In genomic region chr19:12399901-12400617, GRCh38 we compare ENCODE assay signal across 8 cellular contexts. TPM values are rescaled to one million over a fixed set of nuclear protein-coding genes. Genes with fewer than 3 reads are reported as not detected.
A peak's percentile ranks its signal among the peaks of the same experiment; 100 is the strongest.
DNase-seq lines count a peak whose midpoint lies in the region; ATAC-seq, FAIRE-seq and TF ChIP-seq lines count a peak whose summit lies in the region.
"Not testable (repeated sequence)": the region's sequence is repeated elsewhere in the genome, so short reads cannot be mapped to it uniquely, and the experiment has no call there.

No MANE protein-coding gene starts in this region.

- TF ChIP-seq EP300 in HepG2 (IDR thresholded peaks at IDR 0.05; ENCODE audit: low read depth in 2 of 2, low read length in 2 of 2); HepG2 (CRISPR knock-in tag; IDR thresholded peaks at IDR 0.05; ENCODE audit: borderline replicate concordance): not testable (repeated sequence)

- H3K36me3 Mint-ChIP-seq in activated CD8-positive, alpha-beta memory T cell treated with anti-CD3 and anti-CD28 coated beads, Interleukin-2, amount 10 ng/mL, durations not matched to agents 7 days and 5 days = peaks cover 28% of the 10 kb centered on the region

- under 1% methylated on average over 7 of the region's 23 CpGs for WGBS in HepG2 (ENCODE audit: low lambda C conversion rate)
- WGBS in spleen, 5 donors = 3 to 11% (median 3%) methylated on average over 9 to 23 of the region's 23 CpGs

- in situ Hi-C loops in HepG2 (cut with HindIII; ENCODE audit: extremely low pct_ligation_motif_present, low pct_unique_long_range_greater_than_20kb) = not testable (repeated sequence)

- intact Hi-C loops in HepG2 (cut with micrococcal nuclease; ENCODE audit: unreplicated experiment) = loop anchor here (2.0 kb wide), 1 partner anchor 41 kb away; the partner anchor contains the start of gene ZNF443
- intact Hi-C loops in spleen (cut with DNase I; ENCODE audit: low total_unique reads) = not testable (repeated sequence)

- not testable (repeated sequence) for H3K9me3 ChIP-seq in endocrine pancreas (ENCODE audit: control insufficient read depth, low read length); HepG2 (ENCODE audit: low read length); spleen

- not testable (repeated sequence) for BruUV-seq in HepG2 (replicated peaks; lab: Mats Ljungman, UMichigan)

- H3K4me1 Mint-ChIP-seq in activated CD8-positive, alpha-beta memory T cell treated with anti-CD3 and anti-CD28 coated beads, Interleukin-2, amount 10 ng/mL, durations not matched to agents 7 days and 5 days = not testable (repeated sequence)

- H3K9me3 Mint-ChIP-seq in activated CD8-positive, alpha-beta memory T cell treated with anti-CD3 and anti-CD28 coated beads, Interleukin-2, amount 10 ng/mL, durations not matched to agents 7 days and 5 days (ENCODE audit: low read depth) = peaks cover 13% of the 10 kb centered on the region

- H3K27me3 Mint-ChIP-seq in activated CD8-positive, alpha-beta memory T cell treated with anti-CD3 and anti-CD28 coated beads, Interleukin-2, amount 10 ng/mL, durations not matched to agents 7 days and 5 days = not testable (repeated sequence)

- DNase-seq in AG04449 (ENCODE audit: low read depth, low spot score) = not testable (repeated sequence)
- DNase-seq in NCI-H345 (lab: John Stamatoyannopoulos, UW) = peak; percentile 11
- peak; percentile 42 for DNase-seq in activated CD8-positive, alpha-beta memory T cell treated with anti-CD3 and anti-CD28 coated beads, Interleukin-2, amount 10 ng/mL, durations not matched to agents 7 days and 5 days
- DNase-seq in HepG2 (ENCODE audit: low spot score) = peak; percentile 23
- DNase-seq in spleen = peak; percentile 77

- H3K27ac ChIP-seq in HepG2 (ENCODE audit: extremely low read length, insufficient read depth, low read length) (peak overlapping the region; percentile 88), spleen (peak overlapping the region in 7 of 8 donors; percentile 78 to 91 (median 86))

- not testable (repeated sequence) for H2AFZ ChIP-seq in HepG2 (ENCODE audit: low read length)

- TF ChIP-seq RAD21 in HepG2 (CRISPR knock-in tag; IDR thresholded peaks at IDR 0.05) = not testable (repeated sequence)

- H3K4me1 ChIP-seq in endocrine pancreas (ENCODE audit: control insufficient read depth, insufficient read depth, low read length) = not testable (repeated sequence)
- H3K4me1 ChIP-seq in HepG2 (ENCODE audit: insufficient read depth, low read length) = peaks cover 30% of the 10 kb centered on the region
- peaks cover 0 to 30% (median 9%) of the 10 kb centered on the region in 6 donors for H3K4me1 ChIP-seq in spleen

- peak overlapping the region; percentile 85 for H3K4me3 Mint-ChIP-seq in activated CD8-positive, alpha-beta memory T cell treated with anti-CD3 and anti-CD28 coated beads, Interleukin-2, amount 10 ng/mL, durations not matched to agents 7 days and 5 days

- H4K20me1 ChIP-seq in HepG2 (ENCODE audit: insufficient read depth, low read length) = not testable (repeated sequence)

- H3K4me3 ChIP-seq in AG04449 (ENCODE audit: low read depth, low read length) (peak overlapping the region; percentile 80), endocrine pancreas (ENCODE audit: control insufficient read depth, insufficient read depth, low read length) (peak overlapping the region; percentile 44), HepG2 (replicated peaks in 1 of 3; ENCODE audit: insufficient read depth in 1 of 3, low read depth in 2 of 3, low read length in 3 of 3) (peak overlapping the region; percentile 79 to 96 (median 92)), spleen (peak overlapping the region; percentile 85 to 99 (median 92))

- CTCF ChIA-PET in AG04449 (lab: Yijun Ruan, JAX) = interaction anchor here (1.1 kb wide), 1 partner anchor 34 kb away, joined by 3 read pairs; no protein-coding TSS in a partner anchor
- CTCF ChIA-PET in activated CD8-positive, alpha-beta memory T cell treated with anti-CD3 and anti-CD28 coated beads, Interleukin-2, amount 10 ng/mL, durations not matched to agents 7 days and 5 days (lab: Charles Lee); HepG2 (lab: Yijun Ruan, JAX; ENCODE audit: low intra/inter-chr PET ratio, low total read pairs): not testable (repeated sequence)

- H3K9ac ChIP-seq in endocrine pancreas (ENCODE audit: control insufficient read depth, insufficient read depth, low read length) = peak overlapping the region; percentile 67
- H3K9ac ChIP-seq in HepG2 (ENCODE audit: insufficient read depth, low read depth, low read length) = peak overlapping the region; percentile 86

- TF ChIP-seq CTCF in AG04449 (IDR thresholded peaks at IDR 0.05; ENCODE audit: insufficient read depth, low read length, missing control alignments); HepG2 (CRISPR knock-in tag; IDR thresholded peaks at IDR 0.05); spleen (IDR thresholded peaks at IDR 0.05 in 8 of 11, conservative IDR thresholded peaks at IDR 0.05 in 3 of 11): not testable (repeated sequence)

- peak overlapping the region; percentile 24 for H3K27ac Mint-ChIP-seq in activated CD8-positive, alpha-beta memory T cell treated with anti-CD3 and anti-CD28 coated beads, Interleukin-2, amount 10 ng/mL, durations not matched to agents 7 days and 5 days

- H3K4me2 ChIP-seq in HepG2 (ENCODE audit: low read depth, low read length) = peak overlapping the region; percentile 86

- ATAC-seq in GM19023 (IDR thresholded peaks at IDR 0.05; ENCODE audit: unreplicated experiment) (peak; percentile 44), HG02981 (IDR thresholded peaks at IDR 0.05; ENCODE audit: unreplicated experiment) (peak; percentile 53), HepG2 (peak; percentile 81)
- ATAC-seq in activated CD8-positive, alpha-beta memory T cell treated with anti-CD3 and anti-CD28 coated beads, Interleukin-2, amount 10 ng/mL, durations not matched to agents 7 days and 5 days = peak; percentile 13

- H3K79me2 ChIP-seq in HepG2 (ENCODE audit: insufficient read depth, low read length) = peaks cover 44% of the 10 kb centered on the region

- not testable (repeated sequence) for H3K27me3 ChIP-seq in endocrine pancreas (ENCODE audit: control insufficient read depth, insufficient read depth, low read length); HepG2 (ENCODE audit: control insufficient read depth in 1 of 2, insufficient read depth in 2 of 2, low read length in 2 of 2); spleen (replicated peaks in 1 of 7)

- TF ChIP-seq POLR2A in HepG2 (IDR thresholded peaks at IDR 0.05; ENCODE audit: insufficient read depth in 1 of 2, low read depth in 2 of 2, low read length in 2 of 2) = peak; percentile 71 to 73
- TF ChIP-seq POLR2A in spleen (IDR thresholded peaks at IDR 0.05) = not testable (repeated sequence)

- not testable (repeated sequence) for H3K36me3 ChIP-seq in endocrine pancreas (ENCODE audit: control insufficient read depth, insufficient read depth, low read length); HepG2 (replicated peaks in 1 of 2; ENCODE audit: control insufficient read depth in 1 of 2, insufficient read depth in 2 of 2, low read length in 2 of 2); spleen

- POLR2A ChIA-PET in AG04449 (lab: Yijun Ruan, JAX) = not testable (repeated sequence)
- POLR2A ChIA-PET in HepG2 (lab: Yijun Ruan, JAX) = interaction anchor here (0.6 to 2.8 kb wide), 3 partner anchors 35 to 243 kb away, joined by 3 to 12 read pairs (median 11); partner anchors contain the start of genes ZNF442 and ZNF563

- FAIRE-seq in HepG2 (lab: Jason Lieb, UNC) = peak; percentile 83

RNA-seq across cellular contexts. Expression of gene ZNF799, which starts 1.0 kb away (rescaled TPM):
- total RNA-seq in activated CD8-positive, alpha-beta memory T cell treated with anti-CD3 and anti-CD28 coated beads, Interleukin-2, amount 10 ng/mL, durations not matched to agents 7 days and 5 days = 1 to 10 TPM; 4.6 to 4.8 TPM
- total RNA-seq in HepG2 (2016; rRNA removed; fragmentation: Illumina TruSeq; extraction: Trizol) = 17.9 and 27.0 TPM in 2 replicates
- total RNA-seq in HepG2 (2016; cell fraction: cytosol; rRNA removed; fragmentation: Illumina TruSeq; extraction: Trizol; ENCODE audit: low read depth) = 4.5 and 5.5 TPM in 2 replicates
- total RNA-seq in HepG2 (2016; cell fraction: insoluble cytoplasmic fraction; rRNA removed; fragmentation: Illumina TruSeq; extraction: Trizol) = 17.8 and 28.0 TPM in 2 replicates
- 10.2 and 12.9 TPM in 2 replicates for total RNA-seq in HepG2 (2016; cell fraction: membrane; rRNA removed; fragmentation: Illumina TruSeq; extraction: Trizol)
- total RNA-seq in HepG2 (2016; cell fraction: nucleus; rRNA removed; fragmentation: Illumina TruSeq; extraction: Trizol) = 17.5 and 19.9 TPM in 2 replicates
- polyA plus RNA-seq in HepG2 (2011; rRNA removed) = 4.7 and 7.7 TPM in 2 replicates
- polyA plus RNA-seq in HepG2 (2011; cell fraction: cytosol; rRNA removed) = 2.5 and 3.3 TPM in 2 replicates
- polyA plus RNA-seq in HepG2 (2011; cell fraction: nucleus; rRNA removed) = 4.9 and 6.2 TPM in 2 replicates
- 5.2 and 5.9 TPM in 2 replicates for polyA plus RNA-seq in HepG2 (2012)
- 0.52 and 0.70 TPM in 2 replicates for polyA plus RNA-seq in HepG2 (2016; cell fraction: cytosol; fragmentation: Illumina TruSeq; extraction: Trizol; ENCODE audit: low read depth)
- polyA plus RNA-seq in HepG2 (2016; cell fraction: insoluble cytoplasmic fraction; fragmentation: Illumina TruSeq; extraction: Trizol; ENCODE audit: low read depth) = 13.3 and 14.1 TPM in 2 replicates
- polyA plus RNA-seq in HepG2 (2016; cell fraction: membrane; fragmentation: Illumina TruSeq; extraction: Trizol; ENCODE audit: low read depth) = 1.5 and 1.7 TPM in 2 replicates
- polyA plus RNA-seq in HepG2 (2016; cell fraction: nucleus; fragmentation: Illumina TruSeq; extraction: Trizol; ENCODE audit: insufficient read depth, low read depth) = 17.2 and 18.4 TPM in 2 replicates
- 1.4 and 4.5 TPM in 2 replicates for polyA minus RNA-seq in HepG2 (2011; rRNA and poly(A)+ RNA removed; ENCODE audit: low replicate concordance)
- 6.2 and 6.7 TPM in 2 replicates for polyA minus RNA-seq in HepG2 (2011; cell fraction: cytosol; rRNA and poly(A)+ RNA removed)
- 22.3 and 26.4 TPM in 2 replicates for polyA minus RNA-seq in HepG2 (2011; cell fraction: nucleus; rRNA and poly(A)+ RNA removed)
- total RNA-seq in spleen = 10 to 100 TPM in 1 of 7 donors, 1 to 10 TPM in 6; 6.3 to 12.8 (median 7.6) TPM
- 1 to 10 TPM; 3.2 to 4.4 (median 4.0) TPM for polyA plus RNA-seq in spleen

RNA-seq across cellular contexts. Expression of gene ZNF442, which starts 34.6 kb away (rescaled TPM):
- under 1 TPM; 0.55 to 0.56 TPM for total RNA-seq in activated CD8-positive, alpha-beta memory T cell treated with anti-CD3 and anti-CD28 coated beads, Interleukin-2, amount 10 ng/mL, durations not matched to agents 7 days and 5 days
- total RNA-seq in HepG2 (2016; rRNA removed; fragmentation: Illumina TruSeq; extraction: Trizol) (6.0 and 8.6 TPM in 2 replicates), spleen (1 to 10 TPM; 1.6 to 6.1 (median 3.8) TPM)
- 3.2 and 3.9 TPM in 2 replicates for total RNA-seq in HepG2 (2016; cell fraction: cytosol; rRNA removed; fragmentation: Illumina TruSeq; extraction: Trizol; ENCODE audit: low read depth)
- total RNA-seq in HepG2 (2016; cell fraction: insoluble cytoplasmic fraction; rRNA removed; fragmentation: Illumina TruSeq; extraction: Trizol) = 6.0 and 8.5 TPM in 2 replicates
- 4.6 and 5.1 TPM in 2 replicates for total RNA-seq in HepG2 (2016; cell fraction: membrane; rRNA removed; fragmentation: Illumina TruSeq; extraction: Trizol)
- 3.7 and 5.1 TPM in 2 replicates for total RNA-seq in HepG2 (2016; cell fraction: nucleus; rRNA removed; fragmentation: Illumina TruSeq; extraction: Trizol)
- polyA plus RNA-seq in HepG2 (2011; rRNA removed) (0.57 and 1.0 TPM in 2 replicates), spleen (1 to 10 TPM in 1 of 3 donors, under 1 TPM in 2; 0.48 to 1.5 (median 0.54) TPM)
- polyA plus RNA-seq in HepG2 (2011; cell fraction: cytosol; rRNA removed) = 0.21 and 0.63 TPM in 2 replicates
- 0.73 and 0.82 TPM in 2 replicates for polyA plus RNA-seq in HepG2 (2011; cell fraction: nucleus; rRNA removed)
- polyA plus RNA-seq in HepG2 (2012) = 0.76 and 0.89 TPM in 2 replicates
- polyA plus RNA-seq in HepG2 (2016; cell fraction: cytosol; fragmentation: Illumina TruSeq; extraction: Trizol; ENCODE audit: low read depth) = 0.09 and 0.19 TPM in 2 replicates
- 3.2 and 3.4 TPM in 2 replicates for polyA plus RNA-seq in HepG2 (2016; cell fraction: insoluble cytoplasmic fraction; fragmentation: Illumina TruSeq; extraction: Trizol; ENCODE audit: low read depth)
- polyA plus RNA-seq in HepG2 (2016; cell fraction: membrane; fragmentation: Illumina TruSeq; extraction: Trizol; ENCODE audit: low read depth) = 0.40 and 0.74 TPM in 2 replicates
- polyA plus RNA-seq in HepG2 (2016; cell fraction: nucleus; fragmentation: Illumina TruSeq; extraction: Trizol; ENCODE audit: insufficient read depth, low read depth) = 3.1 and 5.2 TPM in 2 replicates
- 0.48 TPM in 1 of 2 replicates, not detected in the other for polyA minus RNA-seq in HepG2 (2011; rRNA and poly(A)+ RNA removed; ENCODE audit: low replicate concordance)
- polyA minus RNA-seq in HepG2 (2011; cell fraction: cytosol; rRNA and poly(A)+ RNA removed) = 1.4 and 2.9 TPM in 2 replicates
- polyA minus RNA-seq in HepG2 (2011; cell fraction: nucleus; rRNA and poly(A)+ RNA removed) = 2.2 and 3.0 TPM in 2 replicates

RNA-seq across cellular contexts. Expression of gene ZNF443, which starts 40.8 kb away (rescaled TPM):
- 1 to 10 TPM; 3.7 to 4.3 TPM for total RNA-seq in activated CD8-positive, alpha-beta memory T cell treated with anti-CD3 and anti-CD28 coated beads, Interleukin-2, amount 10 ng/mL, durations not matched to agents 7 days and 5 days
- total RNA-seq in HepG2 (2016; rRNA removed; fragmentation: Illumina TruSeq; extraction: Trizol) = 19.0 and 24.2 TPM in 2 replicates
- total RNA-seq in HepG2 (2016; cell fraction: cytosol; rRNA removed; fragmentation: Illumina TruSeq; extraction: Trizol; ENCODE audit: low read depth) = 4.8 and 6.3 TPM in 2 replicates
- 17.4 and 23.5 TPM in 2 replicates for total RNA-seq in HepG2 (2016; cell fraction: insoluble cytoplasmic fraction; rRNA removed; fragmentation: Illumina TruSeq; extraction: Trizol)
- 9.2 and 13.1 TPM in 2 replicates for total RNA-seq in HepG2 (2016; cell fraction: membrane; rRNA removed; fragmentation: Illumina TruSeq; extraction: Trizol)
- total RNA-seq in HepG2 (2016; cell fraction: nucleus; rRNA removed; fragmentation: Illumina TruSeq; extraction: Trizol) = 25.0 and 27.8 TPM in 2 replicates
- polyA plus RNA-seq in HepG2 (2011; rRNA removed) = 3.5 and 3.6 TPM in 2 replicates
- polyA plus RNA-seq in HepG2 (2011; cell fraction: cytosol; rRNA removed) = 1.0 and 1.7 TPM in 2 replicates
- 2.7 and 4.0 TPM in 2 replicates for polyA plus RNA-seq in HepG2 (2011; cell fraction: nucleus; rRNA removed)
- polyA plus RNA-seq in HepG2 (2012) = 3.4 and 5.1 TPM in 2 replicates
- polyA plus RNA-seq in HepG2 (2016; cell fraction: cytosol; fragmentation: Illumina TruSeq; extraction: Trizol; ENCODE audit: low read depth) = 0.33 and 0.42 TPM in 2 replicates
- 6.6 and 7.5 TPM in 2 replicates for polyA plus RNA-seq in HepG2 (2016; cell fraction: insoluble cytoplasmic fraction; fragmentation: Illumina TruSeq; extraction: Trizol; ENCODE audit: low read depth)
- polyA plus RNA-seq in HepG2 (2016; cell fraction: membrane; fragmentation: Illumina TruSeq; extraction: Trizol; ENCODE audit: low read depth) = 1.00 and 1.1 TPM in 2 replicates
- 10.6 and 10.7 TPM in 2 replicates for polyA plus RNA-seq in HepG2 (2016; cell fraction: nucleus; fragmentation: Illumina TruSeq; extraction: Trizol; ENCODE audit: insufficient read depth, low read depth)
- 0.87 and 3.0 TPM in 2 replicates for polyA minus RNA-seq in HepG2 (2011; rRNA and poly(A)+ RNA removed; ENCODE audit: low replicate concordance)
- polyA minus RNA-seq in HepG2 (2011; cell fraction: cytosol; rRNA and poly(A)+ RNA removed) = 6.1 and 6.2 TPM in 2 replicates
- polyA minus RNA-seq in HepG2 (2011; cell fraction: nucleus; rRNA and poly(A)+ RNA removed) = 30.6 and 31.3 TPM in 2 replicates
- total RNA-seq in spleen = 1 to 10 TPM; 2.7 to 9.7 (median 4.5) TPM
- 1 to 10 TPM; 1.4 to 2.0 (median 1.9) TPM for polyA plus RNA-seq in spleen

Comparison
In these comparisons a context has a peak if more than half of its experiments do, and no peak if none do; other contexts are left out.
1. ATAC-seq: peak in every context shown above with its lines; median percentile 81 in HepG2; 53 in HG02981; 44 in GM19023; 13 in activated CD8-positive, alpha-beta memory T cell treated with anti-CD3 and anti-CD28 coated beads, Interleukin-2, amount 10 ng/mL, durations not matched to agents 7 days and 5 days.